In the genomic region with DNA sequence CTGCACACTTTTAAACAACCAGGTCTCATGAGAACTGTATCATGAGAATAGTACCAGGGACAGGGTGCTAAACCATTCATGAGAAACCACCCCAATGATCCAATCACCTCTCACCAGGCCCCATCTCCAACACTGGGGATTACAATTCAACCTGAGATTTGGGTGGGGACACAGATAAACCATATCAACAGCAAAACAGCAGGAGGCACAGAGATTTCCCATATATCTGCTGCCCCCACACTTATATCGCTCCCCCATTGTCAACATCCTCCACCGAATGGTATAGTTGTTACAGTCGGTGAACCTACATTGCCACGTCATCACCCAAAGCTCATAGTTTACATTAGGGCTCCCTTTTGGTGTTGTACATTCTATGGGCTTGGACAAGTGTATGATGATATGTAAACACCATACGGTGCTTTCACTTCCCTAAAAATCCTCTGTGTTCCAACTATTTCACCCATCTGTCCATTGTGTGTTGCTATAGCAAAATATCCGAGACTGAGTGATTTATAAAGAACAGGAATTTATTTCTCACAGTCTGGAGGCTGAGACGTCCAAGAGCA, we compare ENCODE assay signal across 15 cellular contexts.
"Had no signal": no experiment of that assay in that cellular context is flagged by ENCODE, and none has a peak within 500 bp of the region (broad histone marks: within the 10 kb centered on the region; RNA-seq: fewer than 3 reads in every experiment).

No MANE protein-coding gene starts in this region.

- H3K9me3 Mint-ChIP-seq: activated CD4-positive, alpha-beta T cell treated with anti-CD3 and anti-CD28 coated beads, Interleukin-2, amount 10 ng/mL, durations not matched to agents 7 days and 5 days; activated naive CD8-positive, alpha-beta T cell treated with anti-CD3 and anti-CD28 coated beads, Interleukin-2, amount 50 U/mL, for 24 hours; dendritic cell treated with granulocyte-macrophage colony-stimulating factor and Interleukin-4, amounts not matched to agents 40 ng/mL and 50 ng/mL, for 4 days; T-helper 2 cell treated with Interferon-gamma antibody and Interleukin-4, amounts not matched to agents 5 μg/mL and 100 μg/mL, for 36 hours had no signal

- FAIRE-seq: bronchial epithelial cell had no signal

- H3K4me3 ChIP-seq: sigmoid colon, stomach, testis had no signal

- DNase-seq: activated CD4-positive, alpha-beta T cell treated with anti-CD3 and anti-CD28 coated beads, Interleukin-2, amount 10 ng/mL, durations not matched to agents 7 days and 5 days; activated CD4-positive, CD25-positive, alpha-beta regulatory T cell; activated CD8-positive, alpha-beta memory T cell treated with anti-CD3 and anti-CD28 coated beads for 24 hours; activated naive CD4-positive, alpha-beta T cell; activated naive CD8-positive, alpha-beta T cell treated with anti-CD3 and anti-CD28 coated beads, Interleukin-2, amount 50 U/mL, for 24 hours; aorta; effector memory CD4-positive, alpha-beta T cell; foreskin melanocyte; sigmoid colon; stimulated activated CD4-positive, alpha-beta T cell treated with anti-CD3 and anti-CD28 coated beads, Interleukin-1b, Interleukin-23, amount 100 ng/mL, for 48 hours; stomach; testis had no signal

- H3K27me3 ChIP-seq: sigmoid colon, testis had no signal

- ATAC-seq: activated naive CD8-positive, alpha-beta T cell treated with anti-CD3 and anti-CD28 coated beads, Interleukin-2, amount 50 U/mL, for 24 hours had no signal

- H3K27ac ChIP-seq: sigmoid colon, stomach, testis had no signal

- H3K9me3 ChIP-seq: sigmoid colon, stomach, testis had no signal

- H3K4me1 ChIP-seq: sigmoid colon, stomach, testis had no signal

- H3K4me3 Mint-ChIP-seq: activated CD4-positive, alpha-beta T cell treated with anti-CD3 and anti-CD28 coated beads, Interleukin-2, amount 10 ng/mL, durations not matched to agents 7 days and 5 days; activated naive CD8-positive, alpha-beta T cell treated with anti-CD3 and anti-CD28 coated beads, Interleukin-2, amount 50 U/mL, for 24 hours; dendritic cell treated with granulocyte-macrophage colony-stimulating factor and Interleukin-4, amounts not matched to agents 40 ng/mL and 50 ng/mL, for 4 days; T-helper 2 cell treated with Interferon-gamma antibody and Interleukin-4, amounts not matched to agents 5 μg/mL and 100 μg/mL, for 36 hours had no signal

- H3K36me3 ChIP-seq: sigmoid colon, stomach had no signal

- H3K27ac Mint-ChIP-seq: activated CD4-positive, alpha-beta T cell treated with anti-CD3 and anti-CD28 coated beads, Interleukin-2, amount 10 ng/mL, durations not matched to agents 7 days and 5 days; activated naive CD8-positive, alpha-beta T cell treated with anti-CD3 and anti-CD28 coated beads, Interleukin-2, amount 50 U/mL, for 24 hours; dendritic cell treated with granulocyte-macrophage colony-stimulating factor and Interleukin-4, amounts not matched to agents 40 ng/mL and 50 ng/mL, for 4 days; T-helper 2 cell treated with Interferon-gamma antibody and Interleukin-4, amounts not matched to agents 5 μg/mL and 100 μg/mL, for 36 hours had no signal
